In genomic region chr10:79267449-79267848, GRCh38 we compare ENCODE assay signal across 8 cellular contexts.
DNase-seq lines count a peak whose midpoint lies in the region; ATAC-seq, FAIRE-seq and TF ChIP-seq lines count a peak whose summit lies in the region.

No MANE protein-coding gene starts in this region.

- no peak overlapping the region for H4K91ac ChIP-seq in neuronal stem cell (ENCODE audit: low read depth, low read length, poor library complexity)

- H3K27me3 ChIP-seq in foreskin keratinocyte (no peaks in the 10 kb centered on the region), spleen (replicated peaks in 1 of 7) (no peaks in the 10 kb centered on the region), neuronal stem cell (ENCODE audit: control insufficient read depth in 3 of 3, insufficient read depth in 3 of 3, low read depth in 1 of 3, low read length in 3 of 3) (no peaks in the 10 kb centered on the region)

- no peak overlapping the region for H2BK12ac ChIP-seq in neuronal stem cell (ENCODE audit: low read length)

- H4K8ac ChIP-seq in neuronal stem cell (ENCODE audit: low read depth, low read length): no peak overlapping the region

- WGBS in spleen, 5 donors: 48 to 65% (median 63%) methylated on average over 2 of the region's 2 CpGs
- WGBS in neuronal stem cell (ENCODE audit: extremely low coverage in 2 of 2, insufficient read length in 2 of 2, insufficient replicate concordance in 1 of 2), 2 donors: no CpG with 5 or more reads among the region's 2 CpGs

- no peak for ATAC-seq in foreskin keratinocyte
- ATAC-seq in HG02763 (IDR thresholded peaks at IDR 0.05; ENCODE audit: unreplicated experiment): no peak
- ATAC-seq in sciatic nerve: no peak

- H3K27ac ChIP-seq in RWPE1 (peak overlapping the region; percentile 76), foreskin keratinocyte (peak overlapping the region; percentile 84), spleen (peak overlapping the region; percentile 74 to 93 (median 86)), neuronal stem cell (replicated peaks; ENCODE audit: low read length) (no peak overlapping the region)

- no peak overlapping the region for H3K9ac ChIP-seq in neuronal stem cell (ENCODE audit: low read depth, low read length, poor library complexity)

- H2BK5ac ChIP-seq in neuronal stem cell (ENCODE audit: low read length): no peak overlapping the region

- peak; percentile 35; the same call in 1 of the 2 replicates for TF ChIP-seq CTCF in GM12874 (IDR thresholded peaks at IDR 0.05; ENCODE audit: insufficient read depth, low read depth, low read length)
- no peak for TF ChIP-seq CTCF in RWPE1 (conservative IDR thresholded peaks at IDR 0.05; ENCODE audit: low read depth)
- peak; percentile 18 for TF ChIP-seq CTCF in foreskin keratinocyte (conservative IDR thresholded peaks at IDR 0.05)
- peak in 5 of 11 experiments; percentile 11 to 41 (median 20) for TF ChIP-seq CTCF in spleen (IDR thresholded peaks at IDR 0.05 in 8 of 11, conservative IDR thresholded peaks at IDR 0.05 in 3 of 11)

- no peak overlapping the region for H3K4ac ChIP-seq in neuronal stem cell (ENCODE audit: low read length)

- no peak overlapping the region for H2AFZ ChIP-seq in neuronal stem cell (ENCODE audit: low read length)

- no peak for FAIRE-seq in frontal cortex (lab: Jason Lieb, UNC)

- no peak overlapping the region for H3K18ac ChIP-seq in neuronal stem cell (ENCODE audit: low read length)

- H3K4me2 ChIP-seq in neuronal stem cell (ENCODE audit: insufficient read depth, low read length, poor library complexity, severe bottlenecking): no peak overlapping the region

- no peak overlapping the region for H2AK5ac ChIP-seq in neuronal stem cell (ENCODE audit: low read depth, low read length)

- H3K9me3 ChIP-seq in spleen (no peaks in the 10 kb centered on the region), neuronal stem cell (replicated peaks in 1 of 2; ENCODE audit: control insufficient read depth in 2 of 2, insufficient read depth in 1 of 2, low read depth in 1 of 2, low read length in 2 of 2) (no peaks in the 10 kb centered on the region)

- H3K36me3 ChIP-seq in spleen (peaks cover 0 to 61% (median 0%) of the 10 kb centered on the region in 6 donors), neuronal stem cell (replicated peaks in 1 of 2; ENCODE audit: control insufficient read depth in 2 of 2, insufficient read depth in 2 of 2, low read length in 2 of 2) (peaks cover 11 to 78% of the 10 kb centered on the region in 2 donors)

- no peak overlapping the region for H2BK15ac ChIP-seq in neuronal stem cell (ENCODE audit: low read length)

- TF ChIP-seq POLR2A in spleen (IDR thresholded peaks at IDR 0.05): no peak

- peaks cover 14% of the 10 kb centered on the region for H3K79me1 ChIP-seq in neuronal stem cell (ENCODE audit: low read depth, low read length)

- no peak overlapping the region for H2BK120ac ChIP-seq in neuronal stem cell (ENCODE audit: low read depth, low read length)

- H3K23ac ChIP-seq in neuronal stem cell (ENCODE audit: low read depth, low read length, poor library complexity): no peak overlapping the region

- intact Hi-C loops in spleen (cut with DNase I; ENCODE audit: low total_unique reads) (no loop called here), sciatic nerve (cut with DNase I) (no loop called here)

- no peak overlapping the region for H3K14ac ChIP-seq in neuronal stem cell (ENCODE audit: low read length)

- DNase-seq in RWPE1 (ENCODE audit: low spot score): no peak
- no peak for DNase-seq in foreskin keratinocyte
- DNase-seq in spleen: no peak
- no peak for DNase-seq in neuronal stem cell (ENCODE audit: low spot score)
- no peak for DNase-seq in frontal cortex (ENCODE audit: low spot score in 2 of 2)
- DNase-seq in sciatic nerve (ENCODE audit: low spot score): no peak

- CTCF ChIA-PET in RWPE1 (lab: Yijun Ruan, JAX): no interaction called here

- POLR2A ChIA-PET in RWPE1 (lab: Yijun Ruan, JAX; ENCODE audit: low non-redundant PET): no interaction called here

- peaks cover 34% of the 10 kb centered on the region for H3K4me1 ChIP-seq in foreskin keratinocyte
- H3K4me1 ChIP-seq in spleen: peaks cover 70 to 100% (median 96%) of the 10 kb centered on the region in 6 donors
- peaks cover 12 to 18% of the 10 kb centered on the region in 2 donors for H3K4me1 ChIP-seq in neuronal stem cell (ENCODE audit: control insufficient read depth in 2 of 2, insufficient read depth in 1 of 2, low read depth in 1 of 2, low read length in 2 of 2)

- H3K4me3 ChIP-seq in spleen: peak overlapping the region in 1 of 8 donors; percentile 55
- H3K4me3 ChIP-seq in neuronal stem cell (ENCODE audit: low read length in 2 of 2): no peak overlapping the region
